Comparison of ENCODE assay signal across 14 cellular contexts in genomic region chr15:41825572-41826535, GRCh38. TPM values are rescaled to one million over a fixed set of nuclear protein-coding genes. Genes with fewer than 3 reads are reported as not detected.
DNase-seq lines count a peak whose midpoint lies in the region; ATAC-seq and TF ChIP-seq lines count a peak whose summit lies in the region.
"Had no signal": no experiment of that assay in that cellular context is flagged by ENCODE, and none has a peak within 500 bp of the region (broad histone marks: within the 10 kb centered on the region; RNA-seq: fewer than 3 reads in every experiment).

No MANE protein-coding gene starts in this region.

- no peak for ATAC-seq in stimulated activated naive B cell treated with anti-CD40 and anti-IgM and Interleukin-4, amounts not matched to agents 10 μg/mL and 1 μg/mL and 100 μg/mL, for 72 hours (replicated peaks)
- ATAC-seq in GM19351 (IDR thresholded peaks at IDR 0.05; ENCODE audit: unreplicated experiment), result no peak
- ATAC-seq: Panc1 had no signal

- peak overlapping the region; percentile 71 for H3K4me3 Mint-ChIP-seq in activated naive CD8-positive, alpha-beta T cell
- H3K4me3 Mint-ChIP-seq in activated naive CD8-positive, alpha-beta T cell treated with anti-CD3 and anti-CD28 coated beads for 36 hours, result no peak overlapping the region
- peak overlapping the region; percentile 36 for H3K4me3 Mint-ChIP-seq in activated CD4-positive, alpha-beta memory T cell treated with anti-CD3 and anti-CD28 coated beads for 36 hours
- peak overlapping the region; percentile 61 for H3K4me3 Mint-ChIP-seq in glutamatergic neuron (ENCODE audit: unreplicated experiment)
- peak overlapping the region; percentile 51 to 59 for H3K4me3 Mint-ChIP-seq in stimulated activated naive B cell treated with anti-CD40 and anti-IgM and Interleukin-4, amounts not matched to agents 10 μg/mL and 1 μg/mL and 100 μg/mL, for 72 hours

- no peak for TF ChIP-seq CTCF in glutamatergic neuron (IDR thresholded peaks at IDR 0.05; ENCODE audit: partially characterized antibody, unreplicated experiment)

- POLR2A ChIA-PET in activated CD4-positive, alpha-beta memory T cell treated with anti-CD3 and anti-CD28 coated beads for 36 hours (lab: Charles Lee), result no interaction called here

- no peak overlapping the region for H3K27ac Mint-ChIP-seq in activated naive CD8-positive, alpha-beta T cell
- no peak overlapping the region for H3K27ac Mint-ChIP-seq in activated naive CD8-positive, alpha-beta T cell treated with anti-CD3 and anti-CD28 coated beads for 36 hours
- no peak overlapping the region for H3K27ac Mint-ChIP-seq in activated CD4-positive, alpha-beta memory T cell treated with anti-CD3 and anti-CD28 coated beads for 36 hours
- no peak overlapping the region for H3K27ac Mint-ChIP-seq in glutamatergic neuron (ENCODE audit: unreplicated experiment)
- H3K27ac Mint-ChIP-seq in stimulated activated naive B cell treated with anti-CD40 and anti-IgM and Interleukin-4, amounts not matched to agents 10 μg/mL and 1 μg/mL and 100 μg/mL, for 72 hours, result peak overlapping the region; percentile 68

- H3K36me3 Mint-ChIP-seq in activated naive CD8-positive, alpha-beta T cell, result no peaks in the 10 kb centered on the region
- no peaks in the 10 kb centered on the region for H3K36me3 Mint-ChIP-seq in activated naive CD8-positive, alpha-beta T cell treated with anti-CD3 and anti-CD28 coated beads for 36 hours
- peaks cover 3% of the 10 kb centered on the region for H3K36me3 Mint-ChIP-seq in activated CD4-positive, alpha-beta memory T cell treated with anti-CD3 and anti-CD28 coated beads for 36 hours
- H3K36me3 Mint-ChIP-seq in glutamatergic neuron (ENCODE audit: unreplicated experiment), result peaks cover 8% of the 10 kb centered on the region
- H3K36me3 Mint-ChIP-seq in stimulated activated naive B cell treated with anti-CD40 and anti-IgM and Interleukin-4, amounts not matched to agents 10 μg/mL and 1 μg/mL and 100 μg/mL, for 72 hours, result peaks cover 26 to 39% of the 10 kb centered on the region in 2 donors

- CTCF ChIA-PET in activated CD4-positive, alpha-beta memory T cell treated with anti-CD3 and anti-CD28 coated beads for 36 hours (lab: Charles Lee), result interaction anchor here (1.2 to 1.8 kb wide), 3 partner anchors 14 to 79 kb away, joined by 3 to 5 read pairs (median 5); partner anchors contain the start of gene MAPKBP1

- peaks cover 24% of the 10 kb centered on the region for H3K4me1 Mint-ChIP-seq in activated naive CD8-positive, alpha-beta T cell (ENCODE audit: low read depth)
- peaks cover 13% of the 10 kb centered on the region for H3K4me1 Mint-ChIP-seq in activated naive CD8-positive, alpha-beta T cell treated with anti-CD3 and anti-CD28 coated beads for 36 hours
- H3K4me1 Mint-ChIP-seq in activated CD4-positive, alpha-beta memory T cell treated with anti-CD3 and anti-CD28 coated beads for 36 hours (ENCODE audit: low read depth), result peaks cover 18% of the 10 kb centered on the region
- peaks cover 8% of the 10 kb centered on the region for H3K4me1 Mint-ChIP-seq in glutamatergic neuron (ENCODE audit: low read depth, unreplicated experiment)
- H3K4me1 Mint-ChIP-seq in stimulated activated naive B cell treated with anti-CD40 and anti-IgM and Interleukin-4, amounts not matched to agents 10 μg/mL and 1 μg/mL and 100 μg/mL, for 72 hours, result peaks cover 17 to 25% of the 10 kb centered on the region in 2 donors

- no peaks in the 10 kb centered on the region for H3K27me3 Mint-ChIP-seq in activated naive CD8-positive, alpha-beta T cell
- H3K27me3 Mint-ChIP-seq in activated naive CD8-positive, alpha-beta T cell treated with anti-CD3 and anti-CD28 coated beads for 36 hours, result no peaks in the 10 kb centered on the region
- H3K27me3 Mint-ChIP-seq in activated CD4-positive, alpha-beta memory T cell treated with anti-CD3 and anti-CD28 coated beads for 36 hours, result no peaks in the 10 kb centered on the region
- peaks cover 16% of the 10 kb centered on the region for H3K27me3 Mint-ChIP-seq in glutamatergic neuron (ENCODE audit: unreplicated experiment)
- H3K27me3 Mint-ChIP-seq in stimulated activated naive B cell treated with anti-CD40 and anti-IgM and Interleukin-4, amounts not matched to agents 10 μg/mL and 1 μg/mL and 100 μg/mL, for 72 hours, result no peaks in the 10 kb centered on the region

- H3K9me3 Mint-ChIP-seq in activated naive CD8-positive, alpha-beta T cell (ENCODE audit: low read depth), result no peaks in the 10 kb centered on the region
- H3K9me3 Mint-ChIP-seq in activated naive CD8-positive, alpha-beta T cell treated with anti-CD3 and anti-CD28 coated beads for 36 hours, result no peaks in the 10 kb centered on the region
- H3K9me3 Mint-ChIP-seq in activated CD4-positive, alpha-beta memory T cell treated with anti-CD3 and anti-CD28 coated beads for 36 hours, result no peaks in the 10 kb centered on the region
- H3K9me3 Mint-ChIP-seq in glutamatergic neuron (ENCODE audit: unreplicated experiment), result peaks cover 4% of the 10 kb centered on the region
- H3K9me3 Mint-ChIP-seq in stimulated activated naive B cell treated with anti-CD40 and anti-IgM and Interleukin-4, amounts not matched to agents 10 μg/mL and 1 μg/mL and 100 μg/mL, for 72 hours, result no peaks in the 10 kb centered on the region
- H3K9me3 Mint-ChIP-seq: activated naive CD4-positive, alpha-beta T cell treated with anti-CD3 and anti-CD28 coated beads for 36 hours had no signal

- no peak for DNase-seq in activated naive CD8-positive, alpha-beta T cell treated with anti-CD3 and anti-CD28 coated beads for 36 hours
- no peak for DNase-seq in activated CD4-positive, alpha-beta memory T cell treated with anti-CD3 and anti-CD28 coated beads for 36 hours
- DNase-seq in glutamatergic neuron (no peak), GF-D8 (lab: John Stamatoyannopoulos, UW) (no peak), A172 (ENCODE audit: low spot score) (no peak)
- no peak for DNase-seq in stimulated activated naive B cell treated with anti-CD40 and anti-IgM and Interleukin-4, amounts not matched to agents 10 μg/mL and 1 μg/mL and 100 μg/mL, for 72 hours
- DNase-seq: activated CD4-positive, alpha-beta T cell treated with anti-CD3 and anti-CD28 coated beads, Interleukin-2, amount 50 U/mL, for 1 hour; activated naive CD4-positive, alpha-beta T cell treated with anti-CD3 and anti-CD28 coated beads for 36 hours; DMS79; NCI-H510A treated with DMSO at 0.1 percent for 48 hours; ovary had no signal

- intact Hi-C loops in activated CD4-positive, alpha-beta memory T cell treated with anti-CD3 and anti-CD28 coated beads for 36 hours (cut with micrococcal nuclease), result no loop called here

RNA-seq across cellular contexts. Expression of gene JMJD7, which starts 2.0 kb away (rescaled TPM):
- 10 to 100 TPM in 1 of 2 experiments, 1 to 10 TPM in 1; 9.4 to 10.9 TPM for total RNA-seq in activated naive CD8-positive, alpha-beta T cell treated with anti-CD3 and anti-CD28 coated beads for 36 hours
- total RNA-seq in activated CD4-positive, alpha-beta memory T cell treated with anti-CD3 and anti-CD28 coated beads for 36 hours, result 10 to 100 TPM; 17.9 to 24.8 TPM
- total RNA-seq in glutamatergic neuron (ENCODE audit: unreplicated experiment), result 26.6 TPM
- total RNA-seq in A172 (2014; rRNA removed; shearing (Covaris generic)), result 2.2 and 2.5 TPM in 2 replicates

RNA-seq across cellular contexts. Expression of gene PLA2G4B, which starts 12.8 kb away (rescaled TPM):
- 1 to 10 TPM; 2.1 to 2.2 TPM for total RNA-seq in activated naive CD8-positive, alpha-beta T cell treated with anti-CD3 and anti-CD28 coated beads for 36 hours
- 1 to 10 TPM; 6.0 to 9.9 TPM for total RNA-seq in activated CD4-positive, alpha-beta memory T cell treated with anti-CD3 and anti-CD28 coated beads for 36 hours
- 17.9 TPM for total RNA-seq in glutamatergic neuron (ENCODE audit: unreplicated experiment)
- total RNA-seq in A172 (2014; rRNA removed; shearing (Covaris generic)), result 0.57 and 0.84 TPM in 2 replicates

RNA-seq across cellular contexts. Expression of gene MAPKBP1, which starts 51.6 kb away (rescaled TPM):
- total RNA-seq in activated naive CD8-positive, alpha-beta T cell treated with anti-CD3 and anti-CD28 coated beads for 36 hours, result 10 to 100 TPM; 13.2 to 14.2 TPM
- 10 to 100 TPM; 16.1 to 16.6 TPM for total RNA-seq in activated CD4-positive, alpha-beta memory T cell treated with anti-CD3 and anti-CD28 coated beads for 36 hours
- 45.7 TPM for total RNA-seq in glutamatergic neuron (ENCODE audit: unreplicated experiment)
- 9.9 and 10.0 TPM in 2 replicates for total RNA-seq in A172 (2014; rRNA removed; shearing (Covaris generic))
